8 cellular contexts compared by ENCODE assay signal in genomic region chr19:17873661-17874422, GRCh38. TPM values are rescaled to one million over a fixed set of nuclear protein-coding genes. Genes with fewer than 3 reads are reported as not detected.
A peak's percentile ranks its signal among the peaks of the same experiment; 100 is the strongest.
DNase-seq lines count a peak whose midpoint lies in the region; ATAC-seq and TF ChIP-seq lines count a peak whose summit lies in the region.

No MANE protein-coding gene starts in this region.

- H3K36me3 ChIP-seq in left lung, result no peaks in the 10 kb centered on the region

- ATAC-seq in left lung (peak; percentile 73), HG03025 (IDR thresholded peaks at IDR 0.05; ENCODE audit: low FRiP score, unreplicated experiment) (no peak)
- peak; percentile 76 for ATAC-seq in stimulated activated naive CD8-positive, alpha-beta T cell treated with anti-CD3 and anti-CD28 coated beads, Interleukin-15, amount 100 ng/mL, for 72 hours

- CTCF ChIA-PET in RWPE1 (lab: Yijun Ruan, JAX), result no interaction called here

- DNase-seq in SIG-M5 treated with dmso at 0.1 percent for 504 hours (lab: John Stamatoyannopoulos, UW; ENCODE audit: unreplicated experiment), result peak; percentile 35
- no peak for DNase-seq in SIG-M5 (lab: John Stamatoyannopoulos, UW)
- DNase-seq in RWPE1 (ENCODE audit: low spot score), result peak; percentile 81
- DNase-seq in activated gamma-delta T cell treated with Interleukin-2 at 50 U/mL for 16 hours, result peak; percentile 45
- DNase-seq in left lung, result peak in 1 of 2 donors; percentile 84
- peak; percentile 65 to 70 for DNase-seq in stimulated activated naive CD8-positive, alpha-beta T cell treated with anti-CD3 and anti-CD28 coated beads, Interleukin-15, amount 100 ng/mL, for 72 hours
- DNase-seq in LoVo (ENCODE audit: low spot score), result no peak

- no peaks in the 10 kb centered on the region for H3K9me3 ChIP-seq in left lung

- POLR2A ChIA-PET in RWPE1 (lab: Yijun Ruan, JAX; ENCODE audit: low non-redundant PET), result no interaction called here

- no peak overlapping the region for H3K27ac ChIP-seq in RWPE1
- H3K27ac ChIP-seq in left lung, result no peak overlapping the region

- H3K4me1 Mint-ChIP-seq in stimulated activated naive CD8-positive, alpha-beta T cell treated with anti-CD3 and anti-CD28 coated beads, Interleukin-15, amount 100 ng/mL, for 72 hours, result peaks cover 49% of the 10 kb centered on the region

- intact Hi-C loops in left lung (cut with DNase I), result no loop called here

- peaks cover 0 to 29% of the 10 kb centered on the region in 2 donors for H3K4me1 ChIP-seq in left lung

- peak overlapping the region in 1 of 2 donors; percentile 7 for H3K4me3 ChIP-seq in left lung

- TF ChIP-seq CTCF in RWPE1 (conservative IDR thresholded peaks at IDR 0.05; ENCODE audit: low read depth), result no peak
- no peak for TF ChIP-seq CTCF in left lung (IDR thresholded peaks at IDR 0.05)

- H3K9me3 Mint-ChIP-seq in stimulated activated naive CD8-positive, alpha-beta T cell treated with anti-CD3 and anti-CD28 coated beads, Interleukin-15, amount 100 ng/mL, for 72 hours, result no peaks in the 10 kb centered on the region

- peak overlapping the region; percentile 95 to 97 for H3K4me3 Mint-ChIP-seq in stimulated activated naive CD8-positive, alpha-beta T cell treated with anti-CD3 and anti-CD28 coated beads, Interleukin-15, amount 100 ng/mL, for 72 hours

- H3K27me3 Mint-ChIP-seq in stimulated activated naive CD8-positive, alpha-beta T cell treated with anti-CD3 and anti-CD28 coated beads, Interleukin-15, amount 100 ng/mL, for 72 hours, result no peaks in the 10 kb centered on the region

- peaks cover 58 to 71% of the 10 kb centered on the region in 2 donors for H3K27me3 ChIP-seq in left lung

- peak overlapping the region in 1 of 2 donors; percentile 48 for H3K27ac Mint-ChIP-seq in stimulated activated naive CD8-positive, alpha-beta T cell treated with anti-CD3 and anti-CD28 coated beads, Interleukin-15, amount 100 ng/mL, for 72 hours

RNA-seq across cellular contexts. Expression of gene SLC5A5, which starts 2.1 kb away (rescaled TPM):
- under 1 TPM in 1 of 2 donors, not detected in 1; 0.55 TPM for total RNA-seq in left lung

RNA-seq across cellular contexts. Expression of gene RPL18A, which starts 14.1 kb away (rescaled TPM):
- total RNA-seq in left lung, result 1,000 to 10,000 TPM; 1,438 to 1,592 TPM

RNA-seq across cellular contexts. Expression of gene JAK3, which starts 26.1 kb away (rescaled TPM):
- 10 to 100 TPM in 1 of 2 donors, 1 to 10 TPM in 1; 7.9 to 35.9 TPM for total RNA-seq in left lung

RNA-seq across cellular contexts. Expression of gene INSL3, which starts 52.5 kb away (rescaled TPM):
- under 1 TPM in 1 of 2 donors, not detected in 1; 0.76 TPM for total RNA-seq in left lung

RNA-seq across cellular contexts. Expression of gene CCDC124, which starts 59.0 kb away (rescaled TPM):
- 10 to 100 TPM; 60.5 to 75.7 TPM for total RNA-seq in left lung

Comparison
In these comparisons a context has a peak if more than half of its experiments do, and no peak if none do; other contexts are left out.
1. DNase-seq: peak in SIG-M5 treated with dmso at 0.1 percent for 504 hours (single experiment), RWPE1 (single experiment), activated gamma-delta T cell treated with Interleukin-2 at 50 U/mL for 16 hours (single experiment) and stimulated activated naive CD8-positive, alpha-beta T cell treated with anti-CD3 and anti-CD28 coated beads, Interleukin-15, amount 100 ng/mL, for 72 hours (2 of 2); none in SIG-M5 (single experiment) and LoVo (single experiment).